In genomic region chr5:171311698-171312083, GRCh38 we compare ENCODE assay signal across 17 cellular contexts. TPM values are rescaled to one million over a fixed set of nuclear protein-coding genes. Genes with fewer than 3 reads are reported as not detected.
DNase-seq lines count a peak whose midpoint lies in the region; ATAC-seq and TF ChIP-seq lines count a peak whose summit lies in the region.
"Had no signal": no experiment of that assay in that cellular context is flagged by ENCODE, and none has a peak within 500 bp of the region (broad histone marks: within the 10 kb centered on the region; RNA-seq: fewer than 3 reads in every experiment).

No MANE protein-coding gene starts in this region.

- H2BK120ac ChIP-seq in mesenchymal stem cell (ENCODE audit: low read depth, low read length) = no peak overlapping the region

- peak overlapping the region; percentile 70 for H3K4me2 ChIP-seq in mesenchymal stem cell (ENCODE audit: low read length, poor library complexity, severe bottlenecking)

- intact Hi-C loops in colonic mucosa (cut with DNase I) = no loop called here

- H3K14ac ChIP-seq in mesenchymal stem cell (ENCODE audit: low read length in 2 of 2) = no peak overlapping the region

- H3K27ac ChIP-seq in cardiac muscle cell = no peak overlapping the region
- H3K27ac ChIP-seq in right atrium auricular region = no peak overlapping the region
- H3K27ac ChIP-seq in WERI-Rb-1 = no peak overlapping the region
- H3K27ac ChIP-seq in mesenchymal stem cell (ENCODE audit: low read length, poor library complexity, severe bottlenecking) = no peak overlapping the region
- H3K27ac ChIP-seq in upper lobe of left lung = no peak overlapping the region
- H3K27ac ChIP-seq in colonic mucosa = no peak overlapping the region
- H3K27ac ChIP-seq: breast epithelium had no signal

- H4K8ac ChIP-seq in mesenchymal stem cell (ENCODE audit: low read length) = no peak overlapping the region

- H3K9ac ChIP-seq in mesenchymal stem cell (ENCODE audit: low read length) (no peak overlapping the region), colonic mucosa (ENCODE audit: low read depth in 2 of 2, low read length in 2 of 2) (no peak overlapping the region)

- H3K27me3 ChIP-seq in cardiac muscle cell (peaks cover 100% of the 10 kb centered on the region), right atrium auricular region (peaks cover 82 to 92% of the 10 kb centered on the region in 2 donors), WERI-Rb-1 (ENCODE audit: insufficient read depth, low read depth, severe bottlenecking) (peaks cover 98% of the 10 kb centered on the region), mesenchymal stem cell (ENCODE audit: control insufficient read depth in 1 of 2, insufficient read depth in 1 of 2, low read length in 2 of 2) (peaks cover 93 to 96% of the 10 kb centered on the region in 2 experiments), upper lobe of left lung (peaks cover 1 to 98% (median 76%) of the 10 kb centered on the region in 4 donors), colonic mucosa (peaks cover 98% of the 10 kb centered on the region)

- no peak for ATAC-seq in upper lobe of left lung (ENCODE audit: low FRiP score in 2 of 2)

- no peak for TF ChIP-seq CTCF in cardiac muscle cell (IDR thresholded peaks at IDR 0.05; ENCODE audit: low read depth, low read length)
- TF ChIP-seq CTCF in right atrium auricular region (IDR thresholded peaks at IDR 0.05) = no peak
- TF ChIP-seq CTCF in WERI-Rb-1 (IDR thresholded peaks at IDR 0.05; ENCODE audit: low read depth, low read length) = no peak
- TF ChIP-seq CTCF in upper lobe of left lung (IDR thresholded peaks at IDR 0.05) = no peak
- TF ChIP-seq CTCF in colonic mucosa (IDR thresholded peaks at IDR 0.05) = no peak

- H2AK5ac ChIP-seq in mesenchymal stem cell (ENCODE audit: low read length, severe bottlenecking) = no peak overlapping the region

- no peak overlapping the region for H2BK15ac ChIP-seq in mesenchymal stem cell (ENCODE audit: low read depth, poor library complexity, severe bottlenecking)

- no peak overlapping the region for H3K23ac ChIP-seq in mesenchymal stem cell (ENCODE audit: low read length in 2 of 2)

- H3K18ac ChIP-seq in mesenchymal stem cell (ENCODE audit: low read depth in 1 of 2, low read length in 2 of 2) = no peak overlapping the region

- no peaks in the 10 kb centered on the region for H3K9me3 ChIP-seq in cardiac muscle cell (ENCODE audit: low read depth)
- H3K9me3 ChIP-seq in right atrium auricular region = no peaks in the 10 kb centered on the region
- H3K9me3 ChIP-seq in WERI-Rb-1 (ENCODE audit: severe bottlenecking) = peaks cover 28% of the 10 kb centered on the region
- no peaks in the 10 kb centered on the region for H3K9me3 ChIP-seq in mesenchymal stem cell (ENCODE audit: control insufficient read depth, low read length)
- H3K9me3 ChIP-seq in upper lobe of left lung = no peaks in the 10 kb centered on the region
- H3K9me3 ChIP-seq in colonic mucosa = no peaks in the 10 kb centered on the region
- H3K9me3 ChIP-seq: breast epithelium, MG63 had no signal

- no peaks in the 10 kb centered on the region for H3K79me1 ChIP-seq in mesenchymal stem cell (replicated peaks; ENCODE audit: low read length, poor library complexity, severe bottlenecking)

- H4K91ac ChIP-seq in mesenchymal stem cell (ENCODE audit: low read length) = no peak overlapping the region

- 1% methylated on average over 14 of the region's 37 CpGs for WGBS in mesenchymal stem cell
- WGBS in upper lobe of left lung, 2 donors = 2 to 5% methylated on average over 19 to 20 of the region's 37 CpGs

- no peak for TF ChIP-seq EP300 in upper lobe of left lung (IDR thresholded peaks at IDR 0.05)

- peaks cover 5% of the 10 kb centered on the region for H3K4me1 ChIP-seq in cardiac muscle cell (ENCODE audit: low read depth)
- H3K4me1 ChIP-seq in right atrium auricular region = peaks cover 0 to 73% of the 10 kb centered on the region in 2 donors
- peaks cover 58% of the 10 kb centered on the region for H3K4me1 ChIP-seq in mesenchymal stem cell (ENCODE audit: control insufficient read depth, insufficient read depth, low read depth, low read length)
- peaks cover 39 to 82% (median 69%) of the 10 kb centered on the region in 4 donors for H3K4me1 ChIP-seq in upper lobe of left lung
- H3K4me1 ChIP-seq in colonic mucosa = peaks cover 11% of the 10 kb centered on the region

- peak overlapping the region; percentile 13 for H3K4me3 ChIP-seq in cardiac muscle cell
- peak overlapping the region in 1 of 2 donors; percentile 14 for H3K4me3 ChIP-seq in right atrium auricular region
- peak overlapping the region; percentile 46 for H3K4me3 ChIP-seq in WERI-Rb-1 (ENCODE audit: low read depth, low read length)
- no peak overlapping the region for H3K4me3 ChIP-seq in mesenchymal stem cell (ENCODE audit: insufficient read depth in 1 of 2, low read depth in 1 of 2, low read length in 2 of 2)
- H3K4me3 ChIP-seq in upper lobe of left lung = peak overlapping the region in 3 of 4 donors; percentile 15 to 31 (median 29)
- H3K4me3 ChIP-seq in colonic mucosa = no peak overlapping the region
- H3K4me3 ChIP-seq: MG63 had no signal

- TF ChIP-seq POLR2A in upper lobe of left lung (IDR thresholded peaks at IDR 0.05) = no peak

- no peak overlapping the region for H3K4ac ChIP-seq in mesenchymal stem cell (ENCODE audit: low read depth in 1 of 2, low read length in 2 of 2)

- peak overlapping the region; percentile 68 for H2AFZ ChIP-seq in mesenchymal stem cell (ENCODE audit: low read depth, low read length)

- no peak overlapping the region for H2BK12ac ChIP-seq in mesenchymal stem cell (ENCODE audit: low read length in 2 of 2)

- DNase-seq in cardiac muscle cell (ENCODE audit: low read depth in 1 of 2, low spot score in 1 of 2) = no peak
- DNase-seq in right atrium auricular region (ENCODE audit: low spot score) = no peak
- DNase-seq in WERI-Rb-1 = no peak
- DNase-seq in mesenchymal stem cell = no peak
- DNase-seq in upper lobe of left lung = no peak
- no peak for DNase-seq in D341Med (ENCODE audit: low spot score)
- DNase-seq in dermis blood vessel endothelial cell = no peak
- DNase-seq in colonic mucosa = no peak
- DNase-seq: foreskin melanocyte; SHP77; stimulated activated CD4-positive, alpha-beta T cell treated with anti-CD3 and anti-CD28 coated beads, Interleukin-12 subunit alpha, Interleukin-12 subunit beta, amount 100 ng/mL, for 4 hours had no signal

- H2BK5ac ChIP-seq in mesenchymal stem cell (ENCODE audit: low read depth, low read length, poor library complexity, severe bottlenecking) = no peak overlapping the region

- H3K36me3 ChIP-seq in cardiac muscle cell (no peaks in the 10 kb centered on the region), right atrium auricular region (no peaks in the 10 kb centered on the region), WERI-Rb-1 (no peaks in the 10 kb centered on the region), mesenchymal stem cell (ENCODE audit: control insufficient read depth in 1 of 2, insufficient read depth in 2 of 2, low read depth in 1 of 2, low read length in 2 of 2) (no peaks in the 10 kb centered on the region), upper lobe of left lung (no peaks in the 10 kb centered on the region), colonic mucosa (no peaks in the 10 kb centered on the region)
- H3K36me3 ChIP-seq: breast epithelium, MG63 had no signal

RNA-seq across cellular contexts. Expression of gene TLX3, which starts 2.6 kb away (rescaled TPM):
- total RNA-seq in cardiac muscle cell (not detected in 2 replicates), right atrium auricular region (not detected), upper lobe of left lung (not detected), dermis blood vessel endothelial cell (not detected in 2 replicates), colonic mucosa (not detected)
- polyA plus RNA-seq in cardiac muscle cell = not detected in 2 replicates
- polyA plus RNA-seq in mesenchymal stem cell (2013, experiment 1 of 2) = not detected
- not detected for polyA plus RNA-seq in mesenchymal stem cell (2013, experiment 2 of 2)
- total RNA-seq: breast epithelium; mononuclear cell; osteoblast; T-helper 2 cell treated with Interferon-gamma antibody and Interleukin-4, amounts not matched to agents 100 ng/mL and 5 ng/mL, for 36 hours had no signal
- polyA plus RNA-seq: keratinocyte had no signal

Comparison
In these comparisons a context has a peak if more than half of its experiments do, and no peak if none do; other contexts are left out.
1. H3K4me3 ChIP-seq: peak in cardiac muscle cell (single experiment), WERI-Rb-1 (single experiment) and upper lobe of left lung (3 of 4); none in mesenchymal stem cell (0 of 2) and colonic mucosa (single experiment).